In genomic region chr5:78295035-78295961, GRCh38 we compare ENCODE assay signal across 8 cellular contexts. TPM values are rescaled to one million over a fixed set of nuclear protein-coding genes. Genes with fewer than 3 reads are reported as not detected.
DNase-seq lines count a peak whose midpoint lies in the region; ATAC-seq lines count a peak whose summit lies in the region.

No MANE protein-coding gene starts in this region.

- peaks cover 7% of the 10 kb centered on the region for H3K36me3 Mint-ChIP-seq in activated CD4-positive, alpha-beta memory T cell treated with anti-CD3 and anti-CD28 coated beads for 36 hours

- no peaks in the 10 kb centered on the region for H3K9me3 ChIP-seq in mucosa of stomach (ENCODE audit: control insufficient read depth, low read length)

- H3K27me3 ChIP-seq in mucosa of stomach (ENCODE audit: control insufficient read depth, insufficient read depth, low read length), result no peaks in the 10 kb centered on the region

- peak overlapping the region; percentile 95 for H3K4me3 Mint-ChIP-seq in activated CD4-positive, alpha-beta memory T cell treated with anti-CD3 and anti-CD28 coated beads for 36 hours

- peak overlapping the region; percentile 96 for H3K27ac Mint-ChIP-seq in activated CD4-positive, alpha-beta memory T cell treated with anti-CD3 and anti-CD28 coated beads for 36 hours

- peak overlapping the region; percentile 100 for H3K9ac ChIP-seq in mucosa of stomach (ENCODE audit: low read length)

- DNase-seq in D341Med (ENCODE audit: low spot score) (peak; percentile 38), NCI-H1436 treated with DMSO at 0.1 percent for 48 hours (lab: John Stamatoyannopoulos, UW) (peak; percentile 39)
- DNase-seq in activated CD4-positive, alpha-beta memory T cell treated with anti-CD3 and anti-CD28 coated beads for 36 hours, result peak; percentile 59
- DNase-seq in effector CD4-positive, alpha-beta T cell, result peak; percentile 47
- peak; percentile 23 to 27 for DNase-seq in stimulated activated CD8-positive, alpha-beta memory T cell treated with anti-CD3 and anti-CD28 coated beads, Interleukin-7, amount 100 ng/mL, for 4 hours (ENCODE audit: low read depth in 2 of 2)

- H3K4me1 ChIP-seq in mucosa of stomach (ENCODE audit: control insufficient read depth, insufficient read depth, low read length), result peaks cover 9% of the 10 kb centered on the region

- H3K4me1 Mint-ChIP-seq in activated CD4-positive, alpha-beta memory T cell treated with anti-CD3 and anti-CD28 coated beads for 36 hours (ENCODE audit: low read depth), result peaks cover 30% of the 10 kb centered on the region

- peak overlapping the region; percentile 99 for H3K4me3 ChIP-seq in mucosa of stomach (ENCODE audit: low read length)

- intact Hi-C loops in activated CD4-positive, alpha-beta memory T cell treated with anti-CD3 and anti-CD28 coated beads for 36 hours (cut with micrococcal nuclease), result loop anchor here (2.0 to 10.0 kb wide), 6 partner anchors 520 to 1260 kb away; partner anchors contain the start of genes AGGF1, JMY and WDR41

- H3K36me3 ChIP-seq in mucosa of stomach (ENCODE audit: control insufficient read depth, insufficient read depth, low read length), result no peaks in the 10 kb centered on the region

- no peaks in the 10 kb centered on the region for H3K27me3 Mint-ChIP-seq in activated CD4-positive, alpha-beta memory T cell treated with anti-CD3 and anti-CD28 coated beads for 36 hours

- H3K9me3 Mint-ChIP-seq in activated CD4-positive, alpha-beta memory T cell treated with anti-CD3 and anti-CD28 coated beads for 36 hours, result no peaks in the 10 kb centered on the region

- POLR2A ChIA-PET in activated CD4-positive, alpha-beta memory T cell treated with anti-CD3 and anti-CD28 coated beads for 36 hours (lab: Charles Lee), result interaction anchor here (0.6 to 2.9 kb wide), 7 partner anchors 10 to 803 kb away, joined by 3 to 37 read pairs (median 3); partner anchors contain the start of gene SCAMP1

- ATAC-seq in GM21619 (IDR thresholded peaks at IDR 0.05; ENCODE audit: unreplicated experiment), result peak; percentile 13
- ATAC-seq in HG03342 (IDR thresholded peaks at IDR 0.05; ENCODE audit: unreplicated experiment), result no peak

- CTCF ChIA-PET in activated CD4-positive, alpha-beta memory T cell treated with anti-CD3 and anti-CD28 coated beads for 36 hours (lab: Charles Lee), result interaction anchor here (0.6 to 2.9 kb wide), 9 partner anchors 11 to 1306 kb away, joined by 3 to 19 read pairs (median 4); partner anchors contain the start of gene SCAMP1

RNA-seq across cellular contexts. Expression of gene AP3B1, which starts 0.8 kb away (rescaled TPM):
- total RNA-seq in activated CD4-positive, alpha-beta memory T cell treated with anti-CD3 and anti-CD28 coated beads for 36 hours, result 10 to 100 TPM; 36.5 to 40.2 TPM
